ENCODE assay signal across 20 cellular contexts in the genomic region with DNA sequence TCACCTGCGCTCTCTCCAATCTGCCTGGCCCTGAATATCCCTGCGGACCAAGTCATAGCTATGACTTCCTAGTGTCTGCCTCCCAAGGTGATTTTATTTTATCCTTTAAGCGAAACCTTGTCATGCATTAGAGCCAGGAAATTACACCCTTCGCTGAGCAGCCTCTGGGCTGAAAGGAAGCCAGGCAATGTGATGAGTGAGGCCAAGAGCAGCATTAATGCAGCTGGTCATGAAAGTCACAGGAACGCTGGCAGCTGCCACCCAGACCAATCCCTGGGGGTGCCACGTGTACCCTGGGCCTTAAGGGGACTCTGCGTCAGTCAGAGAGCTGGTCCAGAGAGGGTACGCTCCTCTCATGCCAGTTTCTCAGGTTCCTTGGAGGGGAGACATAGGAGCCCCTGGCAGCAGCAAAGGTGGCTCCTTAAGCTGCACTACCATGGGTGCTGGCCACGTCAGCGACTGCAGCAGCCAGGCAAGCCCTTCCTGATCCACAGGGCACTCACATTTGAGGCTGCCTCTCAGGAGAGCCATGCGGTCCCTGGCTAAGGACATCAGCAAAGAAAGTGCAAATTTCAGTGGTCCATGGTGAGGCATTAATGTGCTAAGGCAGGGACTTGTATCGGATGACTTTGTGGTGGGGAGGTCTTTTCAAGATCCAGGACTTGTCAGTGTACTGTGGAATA.
"Had no signal": no experiment of that assay in that cellular context is flagged by ENCODE, and none has a peak within 500 bp of the region (broad histone marks: within the 10 kb centered on the region; RNA-seq: fewer than 3 reads in every experiment).

No MANE protein-coding gene starts in this region.

- H3K27me3 ChIP-seq: vagina had no signal

- DNase-seq: activated CD4-positive, alpha-beta memory T cell treated with anti-CD3 and anti-CD28 coated beads for 36 hours; activated CD4-positive, alpha-beta T cell treated with anti-CD3 and anti-CD28 coated beads for 36 hours; activated naive CD4-positive, alpha-beta T cell treated with anti-CD3 and anti-CD28 coated beads for 36 hours; aorta; cerebellar nuclear complex; effector CD4-positive, alpha-beta T cell; hypothalamus; natural killer cell; occipital lobe; right cardiac atrium; stimulated activated CD4-positive, alpha-beta T cell treated with anti-CD3 and anti-CD28 coated beads, Interleukin-4, amount 100 ng/mL, for 24 hours; stomach; trophoblast cell had no signal

- H3K27ac ChIP-seq: breast epithelium, stomach, vagina had no signal

- H3K36me3 ChIP-seq: breast epithelium, stomach, vagina had no signal

- H3K4me3 Mint-ChIP-seq: activated CD4-positive, alpha-beta memory T cell treated with anti-CD3 and anti-CD28 coated beads for 36 hours; activated CD4-positive, alpha-beta T cell treated with anti-CD3 and anti-CD28 coated beads for 36 hours; activated naive CD4-positive, alpha-beta T cell treated with anti-CD3 and anti-CD28 coated beads for 36 hours; memory B cell; natural killer cell; stimulated activated effector memory CD8-positive, alpha-beta T cell treated with anti-CD3 and anti-CD28 coated beads, Interleukin-12 subunit alpha, Interleukin-12 subunit beta, amount 100 ng/mL, for 72 hours; T-helper 2 cell treated with Interferon-gamma antibody and Interleukin-4, amounts not matched to agents 5 μg/mL and 100 μg/mL, for 36 hours had no signal

- ATAC-seq: activated CD4-positive, alpha-beta T cell treated with anti-CD3 and anti-CD28 coated beads for 36 hours; natural killer cell had no signal

- H3K9me3 Mint-ChIP-seq: activated CD4-positive, alpha-beta memory T cell treated with anti-CD3 and anti-CD28 coated beads for 36 hours; activated naive CD4-positive, alpha-beta T cell treated with anti-CD3 and anti-CD28 coated beads for 36 hours; activated T-helper 2 cell treated with anti-CD3 and anti-CD28 coated beads, Interferon-gamma antibody, Interleukin-2, Interleukin-4, amounts not matched to agents 10 μg/mL and 5 μg/mL and 100 μg/mL, durations not matched to agents 14 hours and 24 hours and 36 hours; memory B cell; natural killer cell; stimulated activated effector memory CD8-positive, alpha-beta T cell treated with anti-CD3 and anti-CD28 coated beads, Interleukin-12 subunit alpha, Interleukin-12 subunit beta, amount 100 ng/mL, for 72 hours; T-helper 2 cell treated with Interferon-gamma antibody and Interleukin-4, amounts not matched to agents 5 μg/mL and 100 μg/mL, for 36 hours had no signal

- H3K9me3 ChIP-seq: breast epithelium, stomach, vagina had no signal

- H3K4me1 Mint-ChIP-seq: activated CD4-positive, alpha-beta T cell treated with anti-CD3 and anti-CD28 coated beads for 36 hours; memory B cell; natural killer cell; stimulated activated effector memory CD8-positive, alpha-beta T cell treated with anti-CD3 and anti-CD28 coated beads, Interleukin-12 subunit alpha, Interleukin-12 subunit beta, amount 100 ng/mL, for 72 hours had no signal

- H3K4me2 ChIP-seq: smooth muscle cell had no signal

- H3K36me3 Mint-ChIP-seq: activated CD4-positive, alpha-beta memory T cell treated with anti-CD3 and anti-CD28 coated beads for 36 hours; memory B cell; natural killer cell; stimulated activated effector memory CD8-positive, alpha-beta T cell treated with anti-CD3 and anti-CD28 coated beads, Interleukin-12 subunit alpha, Interleukin-12 subunit beta, amount 100 ng/mL, for 72 hours had no signal

- H3K4me1 ChIP-seq: breast epithelium, stomach, vagina had no signal

- H3K4me3 ChIP-seq: breast epithelium, smooth muscle cell, stomach, vagina had no signal
